Comparison of ENCODE assay signal across 10 cellular contexts in genomic region chr6:56683882-56684281, GRCh38. TPM values are rescaled to one million over a fixed set of nuclear protein-coding genes. Genes with fewer than 3 reads are reported as not detected.
DNase-seq lines count a peak whose midpoint lies in the region; ATAC-seq and TF ChIP-seq lines count a peak whose summit lies in the region.
"Had no signal": no experiment of that assay in that cellular context is flagged by ENCODE, and none has a peak within 500 bp of the region (broad histone marks: within the 10 kb centered on the region; RNA-seq: fewer than 3 reads in every experiment).

No MANE protein-coding gene starts in this region.

- CTCF ChIA-PET in RWPE1 (lab: Yijun Ruan, JAX): interaction anchor here (0.6 kb wide), 1 partner anchor 112 kb away, joined by 3 read pairs; no protein-coding TSS in a partner anchor
- CTCF ChIA-PET in CD8-positive, alpha-beta T cell (lab: Charles Lee): no interaction called here

- DNase-seq in DMS53 treated with DMSO at 0.1 percent for 48 hours (lab: John Stamatoyannopoulos, UW; ENCODE audit: unreplicated experiment) (peak; percentile 80), RWPE1 (ENCODE audit: low spot score) (peak; percentile 80), fibroblast of peridontal ligament (ENCODE audit: extremely low read depth) (peak; percentile 96), osteocyte (ENCODE audit: extremely low spot score, unreplicated experiment) (no peak), SK-N-DZ (ENCODE audit: low spot score) (no peak), DMS114 treated with DMSO at 0.1 percent for 48 hours (lab: John Stamatoyannopoulos, UW; ENCODE audit: unreplicated experiment) (no peak), NK-92 (lab: John Stamatoyannopoulos, UW; ENCODE audit: unreplicated experiment) (no peak)
- no peak for DNase-seq in CD8-positive, alpha-beta T cell
- DNase-seq: activated CD4-positive, alpha-beta T cell treated with anti-CD3 and anti-CD28 coated beads, Interleukin-2, amount 50 U/mL, for 4 hours; NK-92 treated with Interleukin-12 subunit alpha and Interleukin-12 subunit beta, amount 100 ng/mL, for 24 hours had no signal

- H3K9me3 ChIP-seq in CD8-positive, alpha-beta T cell (ENCODE audit: low read length): no peaks in the 10 kb centered on the region

- intact Hi-C loops in CD8-positive, alpha-beta T cell (cut with DNase I, micrococcal nuclease): no loop called here

- H3K27me3 ChIP-seq in CD8-positive, alpha-beta T cell (ENCODE audit: insufficient read depth, low read length): no peaks in the 10 kb centered on the region

- TF ChIP-seq CTCF in RWPE1 (conservative IDR thresholded peaks at IDR 0.05; ENCODE audit: low read depth) (no peak), osteocyte (IDR thresholded peaks at IDR 0.05) (no peak)
- TF ChIP-seq CTCF in CD8-positive, alpha-beta T cell (IDR thresholded peaks at IDR 0.05): no peak

- no peak overlapping the region for H3K4me3 ChIP-seq in CD8-positive, alpha-beta T cell (ENCODE audit: low read depth, low read length)

- H3K4me3 Mint-ChIP-seq in osteocyte (ENCODE audit: unreplicated experiment): no peak overlapping the region
- H3K4me3 Mint-ChIP-seq in CD8-positive, alpha-beta T cell: no peak overlapping the region

- no peak for ATAC-seq in CD8-positive, alpha-beta T cell

- no peak overlapping the region for H3K27ac ChIP-seq in RWPE1
- no peak overlapping the region for H3K27ac ChIP-seq in CD8-positive, alpha-beta T cell (ENCODE audit: low read depth, low read length)

- peak overlapping the region; percentile 93 for H3K27ac Mint-ChIP-seq in osteocyte (ENCODE audit: unreplicated experiment)
- H3K27ac Mint-ChIP-seq in CD8-positive, alpha-beta T cell: no peak overlapping the region

- H3K27me3 Mint-ChIP-seq in osteocyte (ENCODE audit: unreplicated experiment): no peaks in the 10 kb centered on the region
- no peaks in the 10 kb centered on the region for H3K27me3 Mint-ChIP-seq in CD8-positive, alpha-beta T cell (ENCODE audit: low read depth)

- POLR2A ChIA-PET in RWPE1 (lab: Yijun Ruan, JAX; ENCODE audit: low non-redundant PET): no interaction called here
- POLR2A ChIA-PET in CD8-positive, alpha-beta T cell (lab: Charles Lee): no interaction called here

- no peaks in the 10 kb centered on the region for H3K4me1 ChIP-seq in CD8-positive, alpha-beta T cell (ENCODE audit: insufficient read depth, low read length)

- no peaks in the 10 kb centered on the region for H3K9me3 Mint-ChIP-seq in osteocyte (ENCODE audit: unreplicated experiment)
- H3K9me3 Mint-ChIP-seq in CD8-positive, alpha-beta T cell: no peaks in the 10 kb centered on the region

- H3K36me3 ChIP-seq in CD8-positive, alpha-beta T cell (ENCODE audit: insufficient read depth, low read length): no peaks in the 10 kb centered on the region

- peaks cover 34% of the 10 kb centered on the region for H3K4me1 Mint-ChIP-seq in osteocyte (ENCODE audit: unreplicated experiment)
- no peaks in the 10 kb centered on the region for H3K4me1 Mint-ChIP-seq in CD8-positive, alpha-beta T cell (ENCODE audit: low read depth)

- H3K36me3 Mint-ChIP-seq in osteocyte (ENCODE audit: unreplicated experiment): peaks cover 4% of the 10 kb centered on the region
- H3K36me3 Mint-ChIP-seq in CD8-positive, alpha-beta T cell: no peaks in the 10 kb centered on the region

RNA-seq across cellular contexts. Expression of gene DST, which starts 41.2 kb away (rescaled TPM):
- total RNA-seq in osteocyte: 240 and 243 TPM in 2 replicates
- polyA plus RNA-seq in SK-N-DZ (2014; cell fraction: cytosol; rRNA removed): 79.0 and 102 TPM in 2 replicates
- 233 and 307 TPM in 2 replicates for polyA plus RNA-seq in SK-N-DZ (2014; cell fraction: nucleus; rRNA removed)
- under 1 TPM; 0.43 to 0.56 TPM for total RNA-seq in CD8-positive, alpha-beta T cell

Comparison
In these comparisons a context has a peak if more than half of its experiments do, and no peak if none do; other contexts are left out.
1. DNase-seq: peak in DMS53 treated with DMSO at 0.1 percent for 48 hours (single experiment), RWPE1 (single experiment) and fibroblast of peridontal ligament (single experiment); none in osteocyte (single experiment), SK-N-DZ (single experiment), DMS114 treated with DMSO at 0.1 percent for 48 hours (single experiment), NK-92 (single experiment) and CD8-positive, alpha-beta T cell (0 of 7).
2. RNA of gene DST, which starts 41.2 kb away (total RNA-seq): 240 to 243 TPM in osteocyte; 0.43 to 0.56 TPM in CD8-positive, alpha-beta T cell; every median in the first group is over 100 times any median in the second.